In the genomic region with DNA sequence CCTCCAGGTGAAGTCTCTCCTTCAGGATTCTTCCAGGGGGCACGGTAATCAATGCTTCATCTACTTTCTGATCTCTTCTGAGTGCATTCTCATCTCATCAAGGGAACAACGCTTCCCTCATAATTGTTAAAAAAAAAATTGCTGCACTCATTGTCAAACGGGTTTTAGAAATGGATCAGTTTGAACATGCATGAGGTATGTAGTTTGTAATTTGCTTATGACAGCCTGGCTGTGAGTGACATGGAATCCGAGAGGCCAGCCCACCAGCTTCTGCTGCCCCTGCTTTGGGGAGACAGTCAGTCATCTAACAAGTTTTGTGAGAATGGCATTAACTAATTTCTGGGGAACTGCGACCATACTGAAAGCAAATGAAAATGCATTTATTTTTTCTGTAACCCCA, we compare ENCODE assay signal across 17 cellular contexts.
DNase-seq lines count a peak whose midpoint lies in the region; ATAC-seq and TF ChIP-seq lines count a peak whose summit lies in the region.
"Had no signal": no experiment of that assay in that cellular context is flagged by ENCODE, and none has a peak within 500 bp of the region (broad histone marks: within the 10 kb centered on the region; RNA-seq: fewer than 3 reads in every experiment).

No MANE protein-coding gene starts in this region.

- no peak for TF ChIP-seq EP300 in stomach (IDR thresholded peaks at IDR 0.05)

- H3K27me3 Mint-ChIP-seq in mesothelial cell of epicardium (ENCODE audit: low read depth) (no peaks in the 10 kb centered on the region), type B pancreatic cell (no peaks in the 10 kb centered on the region)
- H3K27me3 Mint-ChIP-seq: CD4-positive, alpha-beta memory T cell had no signal

- no peaks in the 10 kb centered on the region for H3K27me3 ChIP-seq in mammary epithelial cell (ENCODE audit: insufficient read depth, low read length)
- no peaks in the 10 kb centered on the region for H3K27me3 ChIP-seq in stomach

- no TSS peak for BruUV-seq in mammary epithelial cell (replicated peaks; lab: Mats Ljungman, UMichigan)

- no peaks in the 10 kb centered on the region for H3K9me3 ChIP-seq in mammary epithelial cell (replicated peaks; ENCODE audit: insufficient read depth, low read length)
- H3K9me3 ChIP-seq in stomach, result peaks cover 0 to 7% (median 0%) of the 10 kb centered on the region in 4 donors

- in situ Hi-C loops in mammary epithelial cell (cut with MboI; ENCODE audit: low sequenced_read_pairs in 2 of 2), result no loop called here

- H3K27ac Mint-ChIP-seq in mesothelial cell of epicardium (peak overlapping the region; percentile 9), type B pancreatic cell (peak overlapping the region; percentile 40)
- H3K27ac Mint-ChIP-seq: CD4-positive, alpha-beta memory T cell had no signal

- no peaks in the 10 kb centered on the region for H4K20me1 ChIP-seq in mammary epithelial cell (ENCODE audit: insufficient read depth, low read length)

- H3K27ac ChIP-seq in mammary epithelial cell (ENCODE audit: insufficient read depth, low read depth, low read length), result no peak overlapping the region
- H3K27ac ChIP-seq in stomach, result no peak overlapping the region
- H3K27ac ChIP-seq: GM23248 had no signal

- H3K36me3 Mint-ChIP-seq in mesothelial cell of epicardium (no peaks in the 10 kb centered on the region), type B pancreatic cell (no peaks in the 10 kb centered on the region)
- H3K36me3 Mint-ChIP-seq: CD4-positive, alpha-beta memory T cell had no signal

- 24% methylated on average over 5 of the region's 5 CpGs for WGBS in mammary epithelial cell (ENCODE audit: low coverage, missing lambda C conversion rate)
- 69 to 81% (median 77%) methylated on average over 5 of the region's 5 CpGs for WGBS in stomach, 5 donors

- no peak for TF ChIP-seq CTCF in mammary epithelial cell (conservative IDR thresholded peaks at IDR 0.05 in 1 of 2, IDR thresholded peaks at IDR 0.05 in 1 of 2; ENCODE audit: extremely low read depth in 1 of 2, insufficient read depth in 1 of 2, low read depth in 1 of 2, low read length in 2 of 2)
- no peak for TF ChIP-seq CTCF in epithelial cell of esophagus (IDR thresholded peaks at IDR 0.05; ENCODE audit: insufficient read depth, low read depth, low read length, missing control alignments)
- no peak for TF ChIP-seq CTCF in mesothelial cell of epicardium (IDR thresholded peaks at IDR 0.05; ENCODE audit: unreplicated experiment)
- no peak for TF ChIP-seq CTCF in type B pancreatic cell (conservative IDR thresholded peaks at IDR 0.05)
- TF ChIP-seq CTCF in stomach (IDR thresholded peaks at IDR 0.05), result no peak

- no peak overlapping the region for H3K9ac ChIP-seq in mammary epithelial cell (ENCODE audit: insufficient read depth, low read length)
- H3K9ac ChIP-seq: GM23248 had no signal

- no peak overlapping the region for H3K4me3 Mint-ChIP-seq in mesothelial cell of epicardium
- H3K4me3 Mint-ChIP-seq in type B pancreatic cell, result no peak overlapping the region
- H3K4me3 Mint-ChIP-seq: CD4-positive, alpha-beta memory T cell had no signal

- H3K4me3 ChIP-seq in mammary epithelial cell (replicated peaks in 1 of 3; ENCODE audit: insufficient read depth in 1 of 3, low read depth in 2 of 3, low read length in 3 of 3) (no peak overlapping the region), epithelial cell of esophagus (ENCODE audit: low read length) (no peak overlapping the region), stomach (no peak overlapping the region)
- H3K4me3 ChIP-seq: GM23248 had no signal

- H3K4me2 ChIP-seq in mammary epithelial cell (ENCODE audit: insufficient read depth, low read depth, low read length), result peak overlapping the region; percentile 20

- H3K4me1 Mint-ChIP-seq in mesothelial cell of epicardium (peaks cover 28% of the 10 kb centered on the region), type B pancreatic cell (ENCODE audit: unreplicated experiment) (peaks cover 9% of the 10 kb centered on the region)
- H3K4me1 Mint-ChIP-seq: CD4-positive, alpha-beta memory T cell had no signal

- ATAC-seq in HG02610 (IDR thresholded peaks at IDR 0.05; ENCODE audit: unreplicated experiment) (no peak), GM21367 (IDR thresholded peaks at IDR 0.05; ENCODE audit: unreplicated experiment) (no peak)

- dilution Hi-C loops in mammary epithelial cell (cut with HindIII; ENCODE audit: low sequenced_read_pairs), result no loop called here

- H3K9me3 Mint-ChIP-seq in mesothelial cell of epicardium (no peaks in the 10 kb centered on the region), type B pancreatic cell (peaks cover 6% of the 10 kb centered on the region)

- no peak for TF ChIP-seq POLR2A in stomach (IDR thresholded peaks at IDR 0.05)

- no peaks in the 10 kb centered on the region for H3K36me3 ChIP-seq in mammary epithelial cell (ENCODE audit: insufficient read depth, low read length)
- no peaks in the 10 kb centered on the region for H3K36me3 ChIP-seq in stomach

- no peaks in the 10 kb centered on the region for H3K79me2 ChIP-seq in mammary epithelial cell (ENCODE audit: insufficient read depth, low read length)

- H2AFZ ChIP-seq in mammary epithelial cell (ENCODE audit: low read depth, low read length), result peak overlapping the region; percentile 56
- H2AFZ ChIP-seq: GM23248 had no signal

- CTCF ChIA-PET in mammary epithelial cell (lab: Charles Lee; ENCODE audit: low non-redundant PET), result no interaction called here

- intact Hi-C loops in mammary epithelial cell (cut with micrococcal nuclease) (no loop called here), stomach (cut with DNase I; ENCODE audit: low total_unique reads) (no loop called here)

- DNase-seq in mammary epithelial cell (no peak), epithelial cell of esophagus (ENCODE audit: low read depth) (peak; percentile 56), mesothelial cell of epicardium (ENCODE audit: low spot score in 2 of 2, unreplicated experiment in 2 of 2) (no peak), type B pancreatic cell (ENCODE audit: extremely low spot score, unreplicated experiment) (no peak), stomach (no peak)
- DNase-seq: C1 segment of cervical spinal cord; Calu3; CD4-positive, alpha-beta memory T cell; COR-L47; DMS53; DMS79 treated with DMSO at 0.1 percent for 48 hours; GF-D8; GM23248; H7; HCEC 1CT had no signal

- H3K4me1 ChIP-seq in mammary epithelial cell (ENCODE audit: insufficient read depth, low read length) (peaks cover 17% of the 10 kb centered on the region), stomach (no peaks in the 10 kb centered on the region)
